Comparison of ENCODE assay signal across 8 cellular contexts in genomic region chrX:71178908-71179307, GRCh38. TPM values are rescaled to one million over a fixed set of nuclear protein-coding genes. Genes with fewer than 3 reads are reported as not detected.
A peak's percentile ranks its signal among the peaks of the same experiment; 100 is the strongest.
DNase-seq lines count a peak whose midpoint lies in the region; ATAC-seq and TF ChIP-seq lines count a peak whose summit lies in the region.

No MANE protein-coding gene starts in this region.

- intact Hi-C loops in Right ventricle myocardium inferior (cut with DNase I) = loop anchor here (2.0 kb wide), 3 partner anchors 82 to 208 kb away; no protein-coding TSS in a partner anchor

- peaks cover 16% of the 10 kb centered on the region for H3K4me1 ChIP-seq in cardiac muscle cell (ENCODE audit: low read depth)

- TF ChIP-seq CTCF in cardiac muscle cell (IDR thresholded peaks at IDR 0.05; ENCODE audit: low read depth, low read length) (peak; percentile 49), brain microvascular endothelial cell (IDR thresholded peaks at IDR 0.05; ENCODE audit: low read depth, low read length, missing control alignments) (peak; percentile 80)

- H3K27ac ChIP-seq in cardiac muscle cell (no peak overlapping the region), brain microvascular endothelial cell (no peak overlapping the region)

- no peaks in the 10 kb centered on the region for H3K9me3 ChIP-seq in cardiac muscle cell (ENCODE audit: low read depth)

- H3K4me3 ChIP-seq in cardiac muscle cell (no peak overlapping the region), brain microvascular endothelial cell (ENCODE audit: low read depth, low read length) (no peak overlapping the region)

- H3K36me3 ChIP-seq in cardiac muscle cell = no peaks in the 10 kb centered on the region
- no peaks in the 10 kb centered on the region for H3K36me3 ChIP-seq in brain microvascular endothelial cell (replicated peaks)

- no peaks in the 10 kb centered on the region for H3K27me3 ChIP-seq in cardiac muscle cell
- no peaks in the 10 kb centered on the region for H3K27me3 ChIP-seq in brain microvascular endothelial cell (replicated peaks)

- in situ Hi-C loops in brain microvascular endothelial cell (cut with HindIII; ENCODE audit: low pct_ligation_motif_present, low sequenced_read_pairs) = no loop called here

- peak; percentile 67 to 79 for DNase-seq in cardiac muscle cell (ENCODE audit: low read depth in 1 of 2, low spot score in 1 of 2)
- DNase-seq in Right ventricle myocardium inferior (ENCODE audit: missing footprints) = no peak
- peak; percentile 46 for DNase-seq in NCI-H1105 treated with DMSO at 0.1 percent for 48 hours (lab: John Stamatoyannopoulos, UW)
- peak; percentile 10 to 32 for DNase-seq in SW 1271 (lab: John Stamatoyannopoulos, UW)
- peak; percentile 58 for DNase-seq in brain microvascular endothelial cell
- DNase-seq in iris pigment epithelial cell (ENCODE audit: low read depth) = peak; percentile 69
- peak; percentile 24 for DNase-seq in stimulated activated CD4-positive, alpha-beta T cell treated with anti-CD3 and anti-CD28 coated beads, Interleukin-2, amount 100 ng/mL, for 4 hours (ENCODE audit: low read depth)

- no peak for ATAC-seq in Right ventricle myocardium inferior
- no peak for ATAC-seq in GM21515 (IDR thresholded peaks at IDR 0.05; ENCODE audit: unreplicated experiment)

RNA-seq across cellular contexts. Expression of gene NLGN3, which starts 34.3 kb away (rescaled TPM):
- 7.4 and 10.2 TPM in 2 replicates for total RNA-seq in cardiac muscle cell
- polyA plus RNA-seq in cardiac muscle cell = 6.4 and 8.1 TPM in 2 replicates
- 0.49 TPM for total RNA-seq in Right ventricle myocardium inferior

RNA-seq across cellular contexts. Expression of gene GJB1, which starts 44.1 kb away (rescaled TPM):
- total RNA-seq in cardiac muscle cell (not detected in 2 replicates), Right ventricle myocardium inferior (not detected)
- not detected in 2 replicates for polyA plus RNA-seq in cardiac muscle cell
